ENCODE assay signal across 1 cellular context in the genomic region with DNA sequence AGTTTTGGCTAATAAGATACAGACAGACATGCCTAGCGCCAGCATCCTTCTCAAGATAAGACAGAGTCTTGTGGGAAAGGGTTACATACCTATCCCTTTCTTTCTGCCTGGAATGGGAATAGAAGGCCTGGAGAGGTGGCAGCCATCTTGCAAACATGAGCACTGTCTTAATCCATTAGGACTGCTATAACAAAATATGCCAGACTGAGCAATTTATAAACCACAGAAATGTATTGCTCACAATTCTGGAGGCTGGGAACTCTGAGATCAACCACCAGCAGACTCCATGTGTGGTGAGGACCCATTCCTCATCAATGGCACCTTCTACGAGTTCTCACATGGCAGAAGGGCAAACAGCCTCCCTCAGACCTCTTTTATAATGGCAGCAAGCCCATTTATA.
TF ChIP-seq lines count a peak whose summit lies in the region.

No MANE protein-coding gene starts in this region.

TF ChIP-seq in SK-N-SH treated with all-trans-retinoic acid at 6 μM for 48 hours, 23 proteins besides CTCF, POLR2A, EP300 and RAD21 (continued from another document):
- TF ChIP-seq GLIS3 (CRISPR knock-in tag; IDR thresholded peaks at IDR 0.05): no peak
- no peak for TF ChIP-seq ZNF8 (CRISPR knock-in tag; IDR thresholded peaks at IDR 0.05)
- TF ChIP-seq, protein P1, sequence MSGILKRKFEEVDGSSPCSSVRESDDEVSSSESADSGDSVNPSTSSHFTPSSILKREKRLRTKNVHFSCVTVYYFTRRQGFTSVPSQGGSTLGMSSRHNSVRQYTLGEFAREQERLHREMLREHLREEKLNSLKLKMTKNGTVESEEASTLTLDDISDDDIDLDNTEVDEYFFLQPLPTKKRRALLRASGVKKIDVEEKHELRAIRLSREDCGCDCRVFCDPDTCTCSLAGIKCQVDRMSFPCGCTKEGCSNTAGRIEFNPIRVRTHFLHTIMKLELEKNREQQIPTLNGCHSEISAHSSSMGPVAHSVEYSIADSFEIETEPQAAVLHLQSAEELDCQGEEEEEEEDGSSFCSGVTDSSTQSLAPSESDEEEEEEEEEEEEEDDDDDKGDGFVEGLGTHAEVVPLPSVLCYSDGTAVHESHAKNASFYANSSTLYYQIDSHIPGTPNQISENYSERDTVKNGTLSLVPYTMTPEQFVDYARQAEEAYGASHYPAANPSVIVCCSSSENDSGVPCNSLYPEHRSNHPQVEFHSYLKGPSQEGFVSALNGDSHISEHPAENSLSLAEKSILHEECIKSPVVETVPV (CRISPR knock-in tag; IDR thresholded peaks at IDR 0.05): no peak
- TF ChIP-seq ZNF70 (CRISPR knock-in tag; IDR thresholded peaks at IDR 0.05): no peak
- TF ChIP-seq ARNTL (CRISPR knock-in tag; IDR thresholded peaks at IDR 0.05; ENCODE audit: borderline replicate concordance, low read depth): no peak
- TF ChIP-seq, protein P2, sequence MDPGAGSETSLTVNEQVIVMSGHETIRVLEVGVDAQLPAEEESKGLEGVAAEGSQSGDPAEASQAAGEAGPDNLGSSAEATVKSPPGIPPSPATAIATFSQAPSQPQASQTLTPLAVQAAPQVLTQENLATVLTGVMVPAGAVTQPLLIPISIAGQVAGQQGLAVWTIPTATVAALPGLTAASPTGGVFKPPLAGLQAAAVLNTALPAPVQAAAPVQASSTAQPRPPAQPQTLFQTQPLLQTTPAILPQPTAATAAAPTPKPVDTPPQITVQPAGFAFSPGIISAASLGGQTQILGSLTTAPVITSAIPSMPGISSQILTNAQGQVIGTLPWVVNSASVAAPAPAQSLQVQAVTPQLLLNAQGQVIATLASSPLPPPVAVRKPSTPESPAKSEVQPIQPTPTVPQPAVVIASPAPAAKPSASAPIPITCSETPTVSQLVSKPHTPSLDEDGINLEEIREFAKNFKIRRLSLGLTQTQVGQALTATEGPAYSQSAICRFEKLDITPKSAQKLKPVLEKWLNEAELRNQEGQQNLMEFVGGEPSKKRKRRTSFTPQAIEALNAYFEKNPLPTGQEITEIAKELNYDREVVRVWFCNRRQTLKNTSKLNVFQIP (CRISPR knock-in tag; IDR thresholded peaks at IDR 0.05; ENCODE audit: borderline replicate concordance, low read depth): no peak
